Comparison of ENCODE assay signal across 28 cellular contexts in the genomic region with DNA sequence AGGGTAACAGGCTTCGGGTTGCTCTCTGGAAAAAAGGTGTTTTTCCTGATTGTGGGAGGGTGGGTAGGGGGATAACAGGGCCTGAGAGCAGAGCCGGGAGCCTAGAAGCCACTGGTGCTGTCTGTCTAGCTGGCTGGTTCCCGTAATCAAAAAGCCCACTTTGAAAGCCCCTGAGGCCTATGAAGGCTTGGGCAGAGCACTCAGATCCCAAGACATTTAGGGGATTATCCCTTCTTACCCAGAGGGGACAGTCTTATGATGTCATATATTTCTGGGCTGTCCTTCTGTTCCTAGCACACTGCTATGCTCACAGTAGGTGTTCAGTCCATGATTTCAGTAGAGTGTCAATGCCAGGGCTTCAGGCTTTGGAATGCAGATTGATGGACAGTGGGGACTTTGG. TPM values are rescaled to one million over a fixed set of nuclear protein-coding genes. Genes with fewer than 3 reads are reported as not detected.
"Had no signal": no experiment of that assay in that cellular context is flagged by ENCODE, and none has a peak within 500 bp of the region (broad histone marks: within the 10 kb centered on the region; RNA-seq: fewer than 3 reads in every experiment).

No MANE protein-coding gene starts in this region.

- H3K4me2 ChIP-seq: smooth muscle cell had no signal

- H3K27ac ChIP-seq: ovary, parathyroid adenoma, psoas muscle, skin epidermis, spleen, suprapubic skin, testis, tibial artery, transverse colon, upper lobe of right lung, uterus had no signal

- DNase-seq: naive thymus-derived CD8-positive, alpha-beta T cell; nephron progenitor cell; occipital lobe; ovary; psoas muscle; right cardiac atrium; spleen; stimulated activated CD4-positive, alpha-beta T cell treated with anti-CD3 and anti-CD28 coated beads, Interleukin-12 subunit alpha, Interleukin-12 subunit beta, amount 100 ng/mL, for 4 hours; stimulated activated CD4-positive, alpha-beta T cell treated with anti-CD3 and anti-CD28 coated beads, Interleukin-1b, Interleukin-23, amount 100 ng/mL, for 48 hours; stimulated activated CD4-positive, alpha-beta T cell treated with anti-CD3 and anti-CD28 coated beads, Interleukin-4, amount 100 ng/mL, for 1 hour; stimulated activated CD4-positive, alpha-beta T cell treated with anti-CD3 and anti-CD28 coated beads, Interleukin-4, amount 100 ng/mL, for 4 hours; stimulated activated CD8-positive, alpha-beta memory T cell treated with anti-CD3 and anti-CD28 coated beads, Interleukin-4, amount 100 ng/mL, for 48 hours; stimulated activated naive CD4-positive, alpha-beta T cell; stimulated activated naive CD8-positive, alpha-beta T cell treated with anti-CD3 and anti-CD28 coated beads, Interleukin-15, amount 100 ng/mL, for 72 hours; stimulated activated naive CD8-positive, alpha-beta T cell treated with anti-CD3 and anti-CD28 coated beads, Interleukin-15, Interleukin-2, amounts not matched to agents 100 U/mL and 50 U/mL, for 24 hours; substantia nigra; testis; tibial artery; transverse colon; upper lobe of right lung; uterus had no signal

- H3K9me3 ChIP-seq: ovary, psoas muscle, spleen, suprapubic skin, testis, tibial artery, transverse colon, upper lobe of right lung, uterus had no signal

- H3K27me3 ChIP-seq: ovary, testis, uterus had no signal

- H3K4me3 ChIP-seq: ovary, psoas muscle, skin epidermis, smooth muscle cell, spleen, suprapubic skin, testis, tibial artery, transverse colon, upper lobe of right lung, uterus had no signal

- H3K4me1 ChIP-seq: parathyroid adenoma, psoas muscle, transverse colon, upper lobe of right lung had no signal

- ATAC-seq: naive thymus-derived CD8-positive, alpha-beta T cell; natural killer cell treated with Interleukin-12 subunit alpha and Interleukin-12 subunit beta and Interleukin-15 and Interleukin-18, amount 100 ng/mL, for 72 hours; psoas muscle; right cardiac atrium; sciatic nerve; stimulated activated memory B cell treated with anti-CD40 and anti-IgM and Interleukin-4, amounts not matched to agents 10 μg/mL and 1 μg/mL and 100 μg/mL, for 72 hours; stimulated activated naive CD8-positive, alpha-beta T cell treated with anti-CD3 and anti-CD28 coated beads, Interleukin-15, amount 100 ng/mL, for 72 hours; stimulated activated naive CD8-positive, alpha-beta T cell treated with anti-CD3 and anti-CD28 coated beads, Interleukin-15, Interleukin-2, amounts not matched to agents 100 U/mL and 50 U/mL, for 24 hours; upper lobe of right lung had no signal

- H2AFZ ChIP-seq: parathyroid adenoma had no signal

- H3K9ac ChIP-seq: parathyroid adenoma had no signal

- H3K36me3 ChIP-seq: ovary, spleen, suprapubic skin, tibial artery, transverse colon, upper lobe of right lung, uterus had no signal

RNA-seq across cellular contexts. Expression of a gene that starts 45.1 kb away (rescaled TPM):
- polyA plus RNA-seq: smooth muscle cell had no signal
